ENCODE assay signal across 23 cellular contexts in genomic region chr7:40499718-40500117, GRCh38.
A peak's percentile ranks its signal among the peaks of the same experiment; 100 is the strongest.
DNase-seq lines count a peak whose midpoint lies in the region; ATAC-seq and TF ChIP-seq lines count a peak whose summit lies in the region.
"Had no signal": no experiment of that assay in that cellular context is flagged by ENCODE, and none has a peak within 500 bp of the region (broad histone marks: within the 10 kb centered on the region; RNA-seq: fewer than 3 reads in every experiment).

No MANE protein-coding gene starts in this region.

- 53% methylated on average over 1 of the region's 1 CpG for WGBS in smooth muscle cell (ENCODE audit: low lambda C conversion rate)

- H3K4me3 ChIP-seq in KMS-11 (IDR thresholded peaks at IDR 0.05; ENCODE audit: insufficient read depth, low read depth, low read length) (no peak overlapping the region), adipocyte (ENCODE audit: low read length) (no peak overlapping the region), fibroblast of mammary gland (ENCODE audit: control insufficient read depth, low read depth, low read length) (no peak overlapping the region), uterus (no peak overlapping the region), smooth muscle cell (no peak overlapping the region)
- H3K4me3 ChIP-seq: GM23248, K562, SJCRH30 had no signal

- DNase-seq in adipocyte (ENCODE audit: low read depth) = peak; percentile 57
- DNase-seq in fibroblast of mammary gland (ENCODE audit: low read depth) = peak; percentile 35
- no peak for DNase-seq in NCI-H2107 (lab: John Stamatoyannopoulos, UW)
- no peak for DNase-seq in uterus
- DNase-seq in smooth muscle cell (lab: John Stamatoyannopoulos, UW; ENCODE audit: unreplicated experiment) = no peak
- DNase-seq: Calu3; CD4-positive, alpha-beta memory T cell; DMS53; GF-D8; GM23248; HCEC 1CT; NCI-H1092; NCI-H146; NCI-H2081; NCI-H2227 treated with DMSO at 0.1 percent for 48 hours; NCI-H524; RPMI8226; SJCRH30; SW 1271 had no signal

- peak overlapping the region; percentile 48 for H3K27ac ChIP-seq in KMS-11
- H3K27ac ChIP-seq in uterus = no peak overlapping the region
- H3K27ac ChIP-seq in smooth muscle cell (ENCODE audit: low read depth) = no peak overlapping the region
- H3K27ac ChIP-seq: GM23248, HL-60, SJCRH30 had no signal

- H3K9ac ChIP-seq in KMS-11 (no peak overlapping the region; the same call in 1 of the 2 replicates), adipocyte (ENCODE audit: low read length) (no peak overlapping the region), smooth muscle cell (ENCODE audit: low read depth) (no peak overlapping the region)
- H3K9ac ChIP-seq: GM23248 had no signal

- TF ChIP-seq POLR2A in uterus (IDR thresholded peaks at IDR 0.05) = no peak

- H3K4me1 ChIP-seq in KMS-11 (ENCODE audit: low read depth, poor library complexity, severe bottlenecking) (peaks cover 36% of the 10 kb centered on the region), adipocyte (ENCODE audit: control insufficient read depth, insufficient read depth, low read length) (peaks cover 8% of the 10 kb centered on the region), uterus (no peaks in the 10 kb centered on the region), smooth muscle cell (ENCODE audit: low read depth) (no peaks in the 10 kb centered on the region)
- H3K4me1 ChIP-seq: SJCRH30 had no signal

- no peaks in the 10 kb centered on the region for H3K27me3 ChIP-seq in KMS-11 (ENCODE audit: insufficient read depth, low read depth)
- no peaks in the 10 kb centered on the region for H3K27me3 ChIP-seq in adipocyte (replicated peaks; ENCODE audit: control insufficient read depth, insufficient read depth, low read length)
- H3K27me3 ChIP-seq in uterus = no peaks in the 10 kb centered on the region
- no peaks in the 10 kb centered on the region for H3K27me3 ChIP-seq in smooth muscle cell (ENCODE audit: low read depth)
- H3K27me3 ChIP-seq: SJCRH30 had no signal

- H4K20me1 ChIP-seq in KMS-11 (ENCODE audit: insufficient read depth) = no peaks in the 10 kb centered on the region
- H4K20me1 ChIP-seq in smooth muscle cell (ENCODE audit: low read depth) = no peaks in the 10 kb centered on the region

- H3K9me3 ChIP-seq in adipocyte (ENCODE audit: control insufficient read depth, low read length) (peaks cover under 1% of the 10 kb centered on the region), uterus (no peaks in the 10 kb centered on the region), smooth muscle cell (replicated peaks; ENCODE audit: low read depth) (no peaks in the 10 kb centered on the region)
- H3K9me3 ChIP-seq: SJCRH30 had no signal

- H3K36me3 ChIP-seq in KMS-11 (ENCODE audit: insufficient read depth) (no peaks in the 10 kb centered on the region), adipocyte (ENCODE audit: control insufficient read depth, insufficient read depth, low read length, severe bottlenecking) (no peaks in the 10 kb centered on the region), uterus (no peaks in the 10 kb centered on the region), smooth muscle cell (ENCODE audit: low read depth) (no peaks in the 10 kb centered on the region)
- H3K36me3 ChIP-seq: SJCRH30 had no signal

- no peaks in the 10 kb centered on the region for H3F3A ChIP-seq in smooth muscle cell (ENCODE audit: low read depth)

- H3K79me2 ChIP-seq in KMS-11 (ENCODE audit: insufficient read depth, low read depth) (no peaks in the 10 kb centered on the region), smooth muscle cell (ENCODE audit: low read depth) (no peaks in the 10 kb centered on the region)

- intact Hi-C loops in uterus (cut with DNase I; ENCODE audit: low total_unique reads) = no loop called here

- ATAC-seq in HG02763 (IDR thresholded peaks at IDR 0.05; ENCODE audit: unreplicated experiment) = no peak
- ATAC-seq: K562 had no signal

- TF ChIP-seq CTCF in KMS-11 (conservative IDR thresholded peaks at IDR 0.05; ENCODE audit: low read depth, low read length) = no peak
- TF ChIP-seq CTCF in fibroblast of mammary gland (conservative IDR thresholded peaks at IDR 0.05; ENCODE audit: control insufficient read depth, insufficient read depth, low read depth, low read length) = no peak
- no peak for TF ChIP-seq CTCF in uterus (IDR thresholded peaks at IDR 0.05)
- no peak for TF ChIP-seq CTCF in smooth muscle cell (IDR thresholded peaks at IDR 0.05; ENCODE audit: borderline replicate concordance, insufficient read depth, poor library complexity, severe bottlenecking)

- H3K4me2 ChIP-seq in KMS-11 = peak overlapping the region; percentile 61
- H3K4me2 ChIP-seq in smooth muscle cell = no peak overlapping the region

- H2AFZ ChIP-seq in KMS-11 (ENCODE audit: low read depth) (no peak overlapping the region; the same call in 1 of the 2 replicates), smooth muscle cell (ENCODE audit: low read depth) (no peak overlapping the region)
- H2AFZ ChIP-seq: GM23248 had no signal

Comparison
In these comparisons a context has a peak if more than half of its experiments do, and no peak if none do; other contexts are left out.
1. DNase-seq: peak in adipocyte (single experiment) and fibroblast of mammary gland (single experiment); none in NCI-H2107 (single experiment), uterus (0 of 2) and smooth muscle cell (single experiment).